ENCODE assay signal across 7 cellular contexts in the genomic region with DNA sequence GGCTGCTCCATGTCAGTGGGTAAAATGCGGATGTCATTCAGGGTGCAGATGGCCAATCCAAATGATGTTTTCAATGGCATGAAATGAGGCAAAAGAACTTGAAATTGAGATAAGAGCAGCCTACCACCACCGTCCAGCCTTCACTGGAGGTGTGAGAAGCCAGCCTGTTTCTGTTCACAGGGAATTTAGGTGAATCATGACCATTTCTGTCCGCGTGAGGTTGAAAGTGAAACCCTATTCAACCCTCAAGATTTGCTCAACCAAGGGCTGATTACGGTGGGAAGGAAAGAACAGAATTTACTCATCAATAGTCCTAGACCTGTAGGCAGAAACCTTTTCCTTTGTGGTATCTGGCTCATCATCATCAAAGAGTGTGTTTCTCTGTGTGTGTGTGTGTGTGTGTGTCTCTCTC.
DNase-seq lines count a peak whose midpoint lies in the region; ATAC-seq and TF ChIP-seq lines count a peak whose summit lies in the region.

No MANE protein-coding gene starts in this region.

- in situ Hi-C loops in ACHN (cut with HindIII; ENCODE audit: low pct_ligation_motif_present, low pct_unique_long_range_greater_than_20kb, low sequenced_read_pairs), result no loop called here

- intact Hi-C loops in CD14-positive monocyte (cut with micrococcal nuclease), result no loop called here

- no peak overlapping the region for H3K4me3 Mint-ChIP-seq in CD14-positive monocyte

- no peaks in the 10 kb centered on the region for H3K27me3 Mint-ChIP-seq in CD14-positive monocyte (ENCODE audit: low read depth in 3 of 3)

- peak; percentile 67 to 80 for DNase-seq in activated naive CD4-positive, alpha-beta T cell treated with anti-CD3 and anti-CD28 coated beads, Interleukin-2, amount 50 U/mL, for 72 hours (ENCODE audit: low spot score in 2 of 2)
- peak; percentile 61 for DNase-seq in stimulated activated naive CD4-positive, alpha-beta T cell treated with Interleukin-2 at 50 U/mL for 16 hours (lab: John Stamatoyannopoulos, UW)
- DNase-seq in CD14-positive monocyte (ENCODE audit: low spot score) (no peak), ACHN (no peak), HEK293T (ENCODE audit: extremely low spot score) (no peak)

- H3K9me3 Mint-ChIP-seq in activated naive CD4-positive, alpha-beta T cell treated with anti-CD3 and anti-CD28 coated beads, Interleukin-2, amount 50 U/mL, for 72 hours, result peaks cover 0 to 18% of the 10 kb centered on the region in 2 donors
- peaks cover 0 to 5% (median 0%) of the 10 kb centered on the region in 7 donors for H3K9me3 Mint-ChIP-seq in CD14-positive monocyte

- CTCF ChIA-PET in HEK293T (lab: Yijun Ruan, JAX), result no interaction called here

- POLR2A ChIA-PET in HEK293T (lab: Yijun Ruan, JAX), result no interaction called here

- TF ChIP-seq CTCF in CD14-positive monocyte (IDR thresholded peaks at IDR 0.05), result no peak

- H3K36me3 Mint-ChIP-seq in activated naive CD4-positive, alpha-beta T cell treated with anti-CD3 and anti-CD28 coated beads, Interleukin-2, amount 50 U/mL, for 72 hours, result peaks cover 11 to 28% of the 10 kb centered on the region in 2 donors
- no peaks in the 10 kb centered on the region for H3K36me3 Mint-ChIP-seq in CD14-positive monocyte

- ATAC-seq in GM21447 (IDR thresholded peaks at IDR 0.05; ENCODE audit: unreplicated experiment), result peak; percentile 92
- peak; percentile 93 for ATAC-seq in HG03575 (IDR thresholded peaks at IDR 0.05; ENCODE audit: extremely low read depth, insufficient number of reproducible peaks, low FRiP score, unreplicated experiment)
- peak; percentile 91 to 94 for ATAC-seq in activated naive CD4-positive, alpha-beta T cell treated with anti-CD3 and anti-CD28 coated beads, Interleukin-2, amount 50 U/mL, for 72 hours

- H3K4me1 Mint-ChIP-seq in CD14-positive monocyte, result peaks cover 3% of the 10 kb centered on the region

- H3K27ac Mint-ChIP-seq in activated naive CD4-positive, alpha-beta T cell treated with anti-CD3 and anti-CD28 coated beads, Interleukin-2, amount 50 U/mL, for 72 hours, result peak overlapping the region in 1 of 2 donors; percentile 90
- no peak overlapping the region for H3K27ac Mint-ChIP-seq in CD14-positive monocyte

TF ChIP-seq in HEK293T, 16 proteins besides CTCF, POLR2A, EP300 and RAD21:
- no peak for TF ChIP-seq SP1 (IDR thresholded peaks at IDR 0.05)
- TF ChIP-seq SUZ12 (IDR thresholded peaks at IDR 0.05), result no peak
- no peak for TF ChIP-seq FOXK2 (IDR thresholded peaks at IDR 0.05)
- TF ChIP-seq, protein P1, sequence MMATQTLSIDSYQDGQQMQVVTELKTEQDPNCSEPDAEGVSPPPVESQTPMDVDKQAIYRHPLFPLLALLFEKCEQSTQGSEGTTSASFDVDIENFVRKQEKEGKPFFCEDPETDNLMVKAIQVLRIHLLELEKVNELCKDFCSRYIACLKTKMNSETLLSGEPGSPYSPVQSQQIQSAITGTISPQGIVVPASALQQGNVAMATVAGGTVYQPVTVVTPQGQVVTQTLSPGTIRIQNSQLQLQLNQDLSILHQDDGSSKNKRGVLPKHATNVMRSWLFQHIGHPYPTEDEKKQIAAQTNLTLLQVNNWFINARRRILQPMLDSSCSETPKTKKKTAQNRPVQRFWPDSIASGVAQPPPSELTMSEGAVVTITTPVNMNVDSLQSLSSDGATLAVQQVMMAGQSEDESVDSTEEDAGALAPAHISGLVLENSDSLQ (IDR thresholded peaks at IDR 0.05), result no peak
- no peak for TF ChIP-seq HDGF (IDR thresholded peaks at IDR 0.05; ENCODE audit: borderline replicate concordance)
- no peak for TF ChIP-seq ARNT (IDR thresholded peaks at IDR 0.05)
- TF ChIP-seq NFRKB (IDR thresholded peaks at IDR 0.05), result no peak
- no peak for TF ChIP-seq LEF1 (IDR thresholded peaks at IDR 0.05; ENCODE audit: borderline replicate concordance)
- no peak for TF ChIP-seq TARDBP (IDR thresholded peaks at IDR 0.05)
- TF ChIP-seq FOXA1 (IDR thresholded peaks at IDR 0.05), result no peak
- no peak for TF ChIP-seq FOXM1 (IDR thresholded peaks at IDR 0.05; ENCODE audit: borderline replicate concordance)
- no peak for TF ChIP-seq ZNF384 (IDR thresholded peaks at IDR 0.05)
- no peak for TF ChIP-seq CTBP1 (IDR thresholded peaks at IDR 0.05; ENCODE audit: borderline replicate concordance)
- no peak for TF ChIP-seq BHLHE40 (IDR thresholded peaks at IDR 0.05; ENCODE audit: borderline replicate concordance)
- TF ChIP-seq ELF4 (IDR thresholded peaks at IDR 0.05), result no peak
- no peak for TF ChIP-seq L3MBTL2 (conservative IDR thresholded peaks at IDR 0.05)

Comparison
In these comparisons a context has a peak if more than half of its experiments do, and no peak if none do; other contexts are left out.
1. DNase-seq: peak in activated naive CD4-positive, alpha-beta T cell treated with anti-CD3 and anti-CD28 coated beads, Interleukin-2, amount 50 U/mL, for 72 hours (2 of 2) and stimulated activated naive CD4-positive, alpha-beta T cell treated with Interleukin-2 at 50 U/mL for 16 hours (single experiment); none in CD14-positive monocyte (single experiment), ACHN (single experiment) and HEK293T (single experiment).
2. Peak in every context shown above with its lines, with median percentiles within 50 percentile points of each other: ATAC-seq.